In the genomic region with DNA sequence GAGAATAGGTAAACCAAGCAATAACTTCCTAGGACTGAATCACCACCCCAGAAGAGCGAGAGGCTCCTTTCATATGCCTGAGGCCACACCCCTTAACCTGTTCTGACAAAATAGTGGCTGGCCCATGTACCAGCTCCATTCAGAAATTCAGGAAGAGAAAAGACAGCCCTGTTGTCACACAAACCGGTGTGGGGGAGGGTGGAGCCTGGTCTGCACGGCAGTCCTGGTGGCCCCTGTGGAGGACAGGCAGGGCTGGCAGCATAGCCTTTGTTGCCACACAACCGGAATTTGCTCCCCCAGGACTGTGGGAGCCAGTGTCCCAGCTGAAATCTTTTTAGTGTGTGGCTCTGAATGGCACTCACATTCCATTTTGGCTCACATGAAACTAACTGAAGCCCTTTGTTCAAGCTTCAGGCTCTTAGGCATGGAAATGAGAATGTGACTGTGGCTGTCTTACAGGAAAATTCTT, we compare ENCODE assay signal across 1 cellular context.
TF ChIP-seq lines count a peak whose summit lies in the region.

No MANE protein-coding gene starts in this region.

TF ChIP-seq in GM23338, 12 proteins besides CTCF, POLR2A, EP300 and RAD21:
- TF ChIP-seq ETS1 (IDR thresholded peaks at IDR 0.05), result no peak
- no peak for TF ChIP-seq REST (IDR thresholded peaks at IDR 0.05; ENCODE audit: unreplicated experiment)
- TF ChIP-seq POLR2AphosphoS5 (IDR thresholded peaks at IDR 0.05; ENCODE audit: low read depth), result no peak
- no peak for TF ChIP-seq EZH2phosphoT487 (IDR thresholded peaks at IDR 0.05; ENCODE audit: unreplicated experiment)
- TF ChIP-seq STAT1 (IDR thresholded peaks at IDR 0.05; ENCODE audit: unreplicated experiment), result no peak
- no peak for TF ChIP-seq ZNF114 (CRISPR knock-in tag; IDR thresholded peaks at IDR 0.05)
- TF ChIP-seq JUNB (IDR thresholded peaks at IDR 0.05; ENCODE audit: unreplicated experiment), result no peak
- no peak for TF ChIP-seq EZH2 (IDR thresholded peaks at IDR 0.05; ENCODE audit: low read depth, unreplicated experiment)
